1 cellular context compared by ENCODE assay signal in the genomic region with DNA sequence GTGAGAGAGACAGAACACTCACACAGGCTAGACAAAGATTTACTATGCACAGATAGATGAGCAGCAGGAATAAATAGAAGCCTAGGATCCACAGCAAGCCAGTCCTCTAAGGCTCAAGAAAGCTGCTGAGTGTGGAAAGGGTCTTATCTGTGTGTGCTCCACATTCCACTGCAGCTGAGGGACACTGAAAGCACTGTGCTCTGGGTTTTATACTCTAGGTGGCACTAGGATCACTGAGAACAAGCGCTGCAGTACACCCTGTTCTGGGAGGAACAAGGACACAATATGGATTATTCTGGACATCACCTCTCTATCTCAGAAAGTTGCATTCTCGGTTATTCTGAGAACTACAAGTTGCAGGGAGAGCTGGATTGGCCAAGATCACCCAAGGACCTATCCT.
TF ChIP-seq lines count a peak whose summit lies in the region.

No MANE protein-coding gene starts in this region.

TF ChIP-seq in K562, 482 proteins besides CTCF, POLR2A, EP300 and RAD21:
- TF ChIP-seq DIDO1 (tag; IDR thresholded peaks at IDR 0.05; ENCODE audit: low read depth) (no peak), ZZZ3 (IDR thresholded peaks at IDR 0.05) (no peak), CBX1 (IDR thresholded peaks at IDR 0.05; ENCODE audit: low read depth) (no peak), ELF4 (CRISPR knock-in tag; IDR thresholded peaks at IDR 0.05) (no peak), HDAC6 (IDR thresholded peaks at IDR 0.05; ENCODE audit: low read depth, low read length) (no peak), LARP7 (IDR thresholded peaks at IDR 0.05) (no peak), SMAD4 (CRISPR knock-in tag; conservative IDR thresholded peaks at IDR 0.05) (no peak), PPARD (CRISPR knock-in tag; IDR thresholded peaks at IDR 0.05) (no peak), HEY1 (CRISPR knock-in tag; IDR thresholded peaks at IDR 0.05; ENCODE audit: borderline replicate concordance) (no peak), PHB (CRISPR knock-in tag; IDR thresholded peaks at IDR 0.05) (no peak), ZNF212 (CRISPR knock-in tag; IDR thresholded peaks at IDR 0.05) (no peak), MTA1 (IDR thresholded peaks at IDR 0.05; ENCODE audit: borderline replicate concordance) (no peak), RNF2 (IDR thresholded peaks at IDR 0.05) (no peak), FOS (IDR thresholded peaks at IDR 0.05; ENCODE audit: extremely low read depth, insufficient read length) (no peak), SPI1 (IDR thresholded peaks at IDR 0.05; ENCODE audit: borderline replicate concordance, low read depth, low read length) (no peak), FOXO4 (CRISPR knock-in tag; IDR thresholded peaks at IDR 0.05) (no peak), SLC30A9 (CRISPR knock-in tag; IDR thresholded peaks at IDR 0.05) (no peak)
- TF ChIP-seq, protein P1, sequence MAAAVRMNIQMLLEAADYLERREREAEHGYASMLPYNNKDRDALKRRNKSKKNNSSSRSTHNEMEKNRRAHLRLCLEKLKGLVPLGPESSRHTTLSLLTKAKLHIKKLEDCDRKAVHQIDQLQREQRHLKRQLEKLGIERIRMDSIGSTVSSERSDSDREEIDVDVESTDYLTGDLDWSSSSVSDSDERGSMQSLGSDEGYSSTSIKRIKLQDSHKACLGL (CRISPR knock-in tag; IDR thresholded peaks at IDR 0.05; ENCODE audit: borderline replicate concordance, poor library complexity, severe bottlenecking): no peak
